ENCODE assay signal across 9 cellular contexts in genomic region chr20:49385471-49385870, GRCh38.
DNase-seq lines count a peak whose midpoint lies in the region; ATAC-seq lines count a peak whose summit lies in the region.
"Had no signal": no experiment of that assay in that cellular context is flagged by ENCODE, and none has a peak within 500 bp of the region (broad histone marks: within the 10 kb centered on the region; RNA-seq: fewer than 3 reads in every experiment).

No MANE protein-coding gene starts in this region.

- no peak overlapping the region for H3K27ac Mint-ChIP-seq in naive thymus-derived CD8-positive, alpha-beta T cell
- H3K27ac Mint-ChIP-seq: dendritic cell treated with granulocyte-macrophage colony-stimulating factor and Interleukin-4, amounts not matched to agents 40 ng/mL and 50 ng/mL, for 4 days had no signal

- DNase-seq in Daoy (ENCODE audit: low read depth) (peak; percentile 20), KBM-7 (peak; percentile 14), SW 1271 (lab: John Stamatoyannopoulos, UW) (peak; percentile 15 to 62), inferior parietal cortex (ENCODE audit: extremely low spot score) (peak; percentile 62), mesenteric fat pad (ENCODE audit: low spot score) (no peak)
- no peak for DNase-seq in naive thymus-derived CD8-positive, alpha-beta T cell
- DNase-seq in activated CD4-positive, alpha-beta T cell treated with anti-CD3 and anti-CD28 coated beads, Interleukin-2, amount 50 U/mL, for 4 hours: no peak

- in situ Hi-C loops in KBM-7 (cut with MboI; ENCODE audit: low pct_unique_long_range_greater_than_20kb, low sequenced_read_pairs): no loop called here

- POLR2A ChIA-PET in naive thymus-derived CD8-positive, alpha-beta T cell (lab: Charles Lee): no interaction called here

- H3K9me3 Mint-ChIP-seq in naive thymus-derived CD8-positive, alpha-beta T cell: no peaks in the 10 kb centered on the region

- H3K27me3 Mint-ChIP-seq in naive thymus-derived CD8-positive, alpha-beta T cell: peaks cover 24 to 77% (median 36%) of the 10 kb centered on the region in 5 donors

- H3K4me1 Mint-ChIP-seq in naive thymus-derived CD8-positive, alpha-beta T cell: peaks cover 0 to 4% (median 2%) of the 10 kb centered on the region in 4 donors

- no peak for ATAC-seq in HG03520 (IDR thresholded peaks at IDR 0.05; ENCODE audit: unreplicated experiment)
- no peak for ATAC-seq in naive thymus-derived CD8-positive, alpha-beta T cell

- no peak overlapping the region for H3K4me3 Mint-ChIP-seq in naive thymus-derived CD8-positive, alpha-beta T cell
- H3K4me3 Mint-ChIP-seq: dendritic cell treated with granulocyte-macrophage colony-stimulating factor and Interleukin-4, amounts not matched to agents 40 ng/mL and 50 ng/mL, for 4 days had no signal

- H3K36me3 Mint-ChIP-seq in naive thymus-derived CD8-positive, alpha-beta T cell: no peaks in the 10 kb centered on the region

Comparison
In these comparisons a context has a peak if more than half of its experiments do, and no peak if none do; other contexts are left out.
1. DNase-seq: peak in Daoy (single experiment), KBM-7 (single experiment), SW 1271 (2 of 2) and inferior parietal cortex (single experiment); none in mesenteric fat pad (single experiment), naive thymus-derived CD8-positive, alpha-beta T cell (0 of 10) and activated CD4-positive, alpha-beta T cell treated with anti-CD3 and anti-CD28 coated beads, Interleukin-2, amount 50 U/mL, for 4 hours (0 of 2).